Comparison of ENCODE assay signal across 8 cellular contexts in genomic region chr16:75462804-75463203, GRCh38. TPM values are rescaled to one million over a fixed set of nuclear protein-coding genes. Genes with fewer than 3 reads are reported as not detected.
DNase-seq lines count a peak whose midpoint lies in the region; ATAC-seq lines count a peak whose summit lies in the region.

No MANE protein-coding gene starts in this region.

- POLR2A ChIA-PET in T-cell (lab: Charles Lee) = no interaction called here

- peak; percentile 16 for ATAC-seq in GM21529 (IDR thresholded peaks at IDR 0.05; ENCODE audit: unreplicated experiment)
- ATAC-seq in T-cell (replicated peaks in 1 of 4) = peak in 1 of 4 experiments; percentile 16
- ATAC-seq in HG03460 (IDR thresholded peaks at IDR 0.05; ENCODE audit: unreplicated experiment) = no peak

- H3K36me3 Mint-ChIP-seq in T-cell = peaks cover 8% of the 10 kb centered on the region
- H3K36me3 Mint-ChIP-seq in immature natural killer cell = no peaks in the 10 kb centered on the region

- H3K27ac Mint-ChIP-seq in T-cell = peak overlapping the region; percentile 71 to 82
- H3K27ac Mint-ChIP-seq in immature natural killer cell = peak overlapping the region; percentile 86 to 97 (median 95)

- H3K27me3 Mint-ChIP-seq in T-cell (no peaks in the 10 kb centered on the region), immature natural killer cell (ENCODE audit: low read depth in 3 of 3) (peaks cover 6 to 13% (median 9%) of the 10 kb centered on the region in 3 donors)

- H3K9me3 Mint-ChIP-seq in T-cell = no peaks in the 10 kb centered on the region
- no peaks in the 10 kb centered on the region for H3K9me3 Mint-ChIP-seq in immature natural killer cell

- H3K4me3 Mint-ChIP-seq in T-cell (peak overlapping the region; percentile 82 to 93 (median 82)), immature natural killer cell (peak overlapping the region; percentile 87 to 96 (median 89))

- DNase-seq in CD1c-positive myeloid dendritic cell (ENCODE audit: extremely low spot score) (peak; percentile 33), T-cell (no peak), immature natural killer cell (peak; percentile 40 to 56 (median 48)), HUDEP-2 (lab: John Stamatoyannopoulos, UW; ENCODE audit: unreplicated experiment in 76 of 76) (no peak), middle frontal gyrus (ENCODE audit: extremely low spot score, low spot score) (no peak), SW480 (ENCODE audit: low spot score) (no peak)

- CTCF ChIA-PET in T-cell (lab: Charles Lee) = interaction anchor here in 1 of 2 donors (1.0 kb wide), 1 partner anchor 29 kb away, joined by 3 read pairs; no protein-coding TSS in a partner anchor

- H3K4me1 Mint-ChIP-seq in T-cell (peaks cover 57 to 64% (median 61%) of the 10 kb centered on the region in 3 donors), immature natural killer cell (peaks cover 55 to 60% of the 10 kb centered on the region in 2 donors)

RNA-seq across cellular contexts. Expression of gene TMEM170A, which starts 1.7 kb away (rescaled TPM):
- total RNA-seq in T-cell = 10 to 100 TPM; 37.7 to 45.8 (median 41.9) TPM
- 10 to 100 TPM; 20.0 to 29.5 (median 29.2) TPM for polyA plus RNA-seq in immature natural killer cell

RNA-seq across cellular contexts. Expression of gene CFDP1, which starts 29.5 kb away (rescaled TPM):
- 10 to 100 TPM; 30.8 to 36.5 (median 34.2) TPM for total RNA-seq in T-cell
- polyA plus RNA-seq in immature natural killer cell = 10 to 100 TPM; 30.9 to 38.8 (median 32.6) TPM

RNA-seq across cellular contexts. Expression of gene CHST6, which starts 32.4 kb away (rescaled TPM):
- under 1 TPM in 2 of 5 donors, not detected in 3; 0.15 to 0.16 TPM for total RNA-seq in T-cell
- not detected for polyA plus RNA-seq in immature natural killer cell

Comparison
In these comparisons a context has a peak if more than half of its experiments do, and no peak if none do; other contexts are left out.
1. DNase-seq: peak in CD1c-positive myeloid dendritic cell (single experiment) and immature natural killer cell (3 of 3); none in T-cell (0 of 34), HUDEP-2 (0 of 76), middle frontal gyrus (single experiment) and SW480 (single experiment).